1 cellular context compared by ENCODE assay signal in genomic region chr1:200410566-200410878, GRCh38.
A peak's percentile ranks its signal among the peaks of the same experiment; 100 is the strongest.
TF ChIP-seq lines count a peak whose summit lies in the region.

No MANE protein-coding gene starts in this region.

TF ChIP-seq in H1, 55 proteins besides CTCF, POLR2A, EP300 and RAD21 (continued from another document):
- TF ChIP-seq, protein P1, sequence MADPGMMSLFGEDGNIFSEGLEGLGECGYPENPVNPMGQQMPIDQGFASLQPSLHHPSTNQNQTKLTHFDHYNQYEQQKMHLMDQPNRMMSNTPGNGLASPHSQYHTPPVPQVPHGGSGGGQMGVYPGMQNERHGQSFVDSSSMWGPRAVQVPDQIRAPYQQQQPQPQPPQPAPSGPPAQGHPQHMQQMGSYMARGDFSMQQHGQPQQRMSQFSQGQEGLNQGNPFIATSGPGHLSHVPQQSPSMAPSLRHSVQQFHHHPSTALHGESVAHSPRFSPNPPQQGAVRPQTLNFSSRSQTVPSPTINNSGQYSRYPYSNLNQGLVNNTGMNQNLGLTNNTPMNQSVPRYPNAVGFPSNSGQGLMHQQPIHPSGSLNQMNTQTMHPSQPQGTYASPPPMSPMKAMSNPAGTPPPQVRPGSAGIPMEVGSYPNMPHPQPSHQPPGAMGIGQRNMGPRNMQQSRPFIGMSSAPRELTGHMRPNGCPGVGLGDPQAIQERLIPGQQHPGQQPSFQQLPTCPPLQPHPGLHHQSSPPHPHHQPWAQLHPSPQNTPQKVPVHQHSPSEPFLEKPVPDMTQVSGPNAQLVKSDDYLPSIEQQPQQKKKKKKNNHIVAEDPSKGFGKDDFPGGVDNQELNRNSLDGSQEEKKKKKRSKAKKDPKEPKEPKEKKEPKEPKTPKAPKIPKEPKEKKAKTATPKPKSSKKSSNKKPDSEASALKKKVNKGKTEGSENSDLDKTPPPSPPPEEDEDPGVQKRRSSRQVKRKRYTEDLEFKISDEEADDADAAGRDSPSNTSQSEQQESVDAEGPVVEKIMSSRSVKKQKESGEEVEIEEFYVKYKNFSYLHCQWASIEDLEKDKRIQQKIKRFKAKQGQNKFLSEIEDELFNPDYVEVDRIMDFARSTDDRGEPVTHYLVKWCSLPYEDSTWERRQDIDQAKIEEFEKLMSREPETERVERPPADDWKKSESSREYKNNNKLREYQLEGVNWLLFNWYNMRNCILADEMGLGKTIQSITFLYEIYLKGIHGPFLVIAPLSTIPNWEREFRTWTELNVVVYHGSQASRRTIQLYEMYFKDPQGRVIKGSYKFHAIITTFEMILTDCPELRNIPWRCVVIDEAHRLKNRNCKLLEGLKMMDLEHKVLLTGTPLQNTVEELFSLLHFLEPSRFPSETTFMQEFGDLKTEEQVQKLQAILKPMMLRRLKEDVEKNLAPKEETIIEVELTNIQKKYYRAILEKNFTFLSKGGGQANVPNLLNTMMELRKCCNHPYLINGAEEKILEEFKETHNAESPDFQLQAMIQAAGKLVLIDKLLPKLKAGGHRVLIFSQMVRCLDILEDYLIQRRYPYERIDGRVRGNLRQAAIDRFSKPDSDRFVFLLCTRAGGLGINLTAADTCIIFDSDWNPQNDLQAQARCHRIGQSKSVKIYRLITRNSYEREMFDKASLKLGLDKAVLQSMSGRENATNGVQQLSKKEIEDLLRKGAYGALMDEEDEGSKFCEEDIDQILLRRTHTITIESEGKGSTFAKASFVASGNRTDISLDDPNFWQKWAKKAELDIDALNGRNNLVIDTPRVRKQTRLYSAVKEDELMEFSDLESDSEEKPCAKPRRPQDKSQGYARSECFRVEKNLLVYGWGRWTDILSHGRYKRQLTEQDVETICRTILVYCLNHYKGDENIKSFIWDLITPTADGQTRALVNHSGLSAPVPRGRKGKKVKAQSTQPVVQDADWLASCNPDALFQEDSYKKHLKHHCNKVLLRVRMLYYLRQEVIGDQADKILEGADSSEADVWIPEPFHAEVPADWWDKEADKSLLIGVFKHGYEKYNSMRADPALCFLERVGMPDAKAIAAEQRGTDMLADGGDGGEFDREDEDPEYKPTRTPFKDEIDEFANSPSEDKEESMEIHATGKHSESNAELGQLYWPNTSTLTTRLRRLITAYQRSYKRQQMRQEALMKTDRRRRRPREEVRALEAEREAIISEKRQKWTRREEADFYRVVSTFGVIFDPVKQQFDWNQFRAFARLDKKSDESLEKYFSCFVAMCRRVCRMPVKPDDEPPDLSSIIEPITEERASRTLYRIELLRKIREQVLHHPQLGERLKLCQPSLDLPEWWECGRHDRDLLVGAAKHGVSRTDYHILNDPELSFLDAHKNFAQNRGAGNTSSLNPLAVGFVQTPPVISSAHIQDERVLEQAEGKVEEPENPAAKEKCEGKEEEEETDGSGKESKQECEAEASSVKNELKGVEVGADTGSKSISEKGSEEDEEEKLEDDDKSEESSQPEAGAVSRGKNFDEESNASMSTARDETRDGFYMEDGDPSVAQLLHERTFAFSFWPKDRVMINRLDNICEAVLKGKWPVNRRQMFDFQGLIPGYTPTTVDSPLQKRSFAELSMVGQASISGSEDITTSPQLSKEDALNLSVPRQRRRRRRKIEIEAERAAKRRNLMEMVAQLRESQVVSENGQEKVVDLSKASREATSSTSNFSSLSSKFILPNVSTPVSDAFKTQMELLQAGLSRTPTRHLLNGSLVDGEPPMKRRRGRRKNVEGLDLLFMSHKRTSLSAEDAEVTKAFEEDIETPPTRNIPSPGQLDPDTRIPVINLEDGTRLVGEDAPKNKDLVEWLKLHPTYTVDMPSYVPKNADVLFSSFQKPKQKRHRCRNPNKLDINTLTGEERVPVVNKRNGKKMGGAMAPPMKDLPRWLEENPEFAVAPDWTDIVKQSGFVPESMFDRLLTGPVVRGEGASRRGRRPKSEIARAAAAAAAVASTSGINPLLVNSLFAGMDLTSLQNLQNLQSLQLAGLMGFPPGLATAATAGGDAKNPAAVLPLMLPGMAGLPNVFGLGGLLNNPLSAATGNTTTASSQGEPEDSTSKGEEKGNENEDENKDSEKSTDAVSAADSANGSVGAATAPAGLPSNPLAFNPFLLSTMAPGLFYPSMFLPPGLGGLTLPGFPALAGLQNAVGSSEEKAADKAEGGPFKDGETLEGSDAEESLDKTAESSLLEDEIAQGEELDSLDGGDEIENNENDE (IDR thresholded peaks at IDR 0.05; ENCODE audit: insufficient replicate concordance, low read length): peak; percentile 52
- TF ChIP-seq EGR1 (IDR thresholded peaks at IDR 0.05; ENCODE audit: borderline replicate concordance, low read depth, low read length) (peak; percentile 78; the same call in 1 of the 2 replicates), TAF1 (IDR thresholded peaks at IDR 0.05; ENCODE audit: low read depth, low read length) (peak; percentile 14; the same call in 1 of the 2 replicates), JUND (IDR thresholded peaks at IDR 0.05; ENCODE audit: low read length) (no peak), HDAC6 (IDR thresholded peaks at IDR 0.05; ENCODE audit: low read depth, low read length) (no peak)
